Comparison of ENCODE assay signal across 8 cellular contexts in the genomic region with DNA sequence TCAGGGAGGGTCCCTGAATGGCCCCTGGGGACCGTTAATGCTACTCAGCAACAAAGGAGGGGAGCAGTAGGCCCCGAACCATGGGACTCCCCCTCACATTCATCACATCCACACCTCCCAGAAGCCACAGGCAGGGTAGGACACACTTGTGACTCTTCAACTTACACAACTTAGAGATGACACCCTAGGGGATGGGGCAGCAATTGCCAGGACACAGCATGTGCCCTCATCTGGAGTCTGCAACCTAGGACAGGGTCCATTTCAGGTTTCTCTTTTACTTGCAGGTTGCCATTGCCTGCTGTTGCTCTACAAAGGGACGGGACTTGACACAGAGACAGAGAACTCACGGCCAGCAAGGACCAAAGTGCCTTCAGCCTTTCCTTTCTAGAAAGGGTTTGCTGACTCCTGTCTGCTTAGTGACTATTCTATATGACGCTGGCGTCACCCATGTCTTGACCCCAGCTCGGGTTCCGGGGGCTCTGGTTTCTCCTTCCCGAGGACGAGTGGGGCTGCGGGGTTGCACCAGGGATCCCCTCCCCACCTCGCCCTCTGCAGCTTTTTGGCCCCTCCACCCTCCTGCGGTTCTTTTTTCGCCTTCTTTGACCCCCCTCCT. TPM values are rescaled to one million over a fixed set of nuclear protein-coding genes. Genes with fewer than 3 reads are reported as not detected.
DNase-seq lines count a peak whose midpoint lies in the region; ATAC-seq and TF ChIP-seq lines count a peak whose summit lies in the region.
"Had no signal": no experiment of that assay in that cellular context is flagged by ENCODE, and none has a peak within 500 bp of the region (broad histone marks: within the 10 kb centered on the region; RNA-seq: fewer than 3 reads in every experiment).

No MANE protein-coding gene starts in this region.

- no peaks in the 10 kb centered on the region for H3K36me3 Mint-ChIP-seq in activated CD8-positive, alpha-beta T cell treated with anti-CD3 and anti-CD28 coated beads, Interleukin-2, amount 10 ng/mL, durations not matched to agents 7 days and 5 days (ENCODE audit: low read depth)
- H3K36me3 Mint-ChIP-seq in stimulated activated naive B cell treated with anti-CD40 and anti-IgM and Interleukin-4, amounts not matched to agents 10 μg/mL and 1 μg/mL and 100 μg/mL, for 72 hours, result peaks cover 2 to 3% of the 10 kb centered on the region in 2 donors

- H3K4me1 ChIP-seq in iPS DF 6.9 (ENCODE audit: control insufficient read depth, insufficient read depth, low read length), result no peaks in the 10 kb centered on the region; the same call in 1 of the 2 replicates

- H3K9me3 Mint-ChIP-seq in activated CD8-positive, alpha-beta T cell treated with anti-CD3 and anti-CD28 coated beads, Interleukin-2, amount 10 ng/mL, durations not matched to agents 7 days and 5 days (ENCODE audit: insufficient read depth), result no peaks in the 10 kb centered on the region
- no peaks in the 10 kb centered on the region for H3K9me3 Mint-ChIP-seq in stimulated activated naive B cell treated with anti-CD40 and anti-IgM and Interleukin-4, amounts not matched to agents 10 μg/mL and 1 μg/mL and 100 μg/mL, for 72 hours

- H3K27me3 Mint-ChIP-seq in activated CD8-positive, alpha-beta T cell treated with anti-CD3 and anti-CD28 coated beads, Interleukin-2, amount 10 ng/mL, durations not matched to agents 7 days and 5 days (ENCODE audit: low read depth), result peaks cover 14% of the 10 kb centered on the region
- peaks cover 41 to 43% of the 10 kb centered on the region in 2 donors for H3K27me3 Mint-ChIP-seq in stimulated activated naive B cell treated with anti-CD40 and anti-IgM and Interleukin-4, amounts not matched to agents 10 μg/mL and 1 μg/mL and 100 μg/mL, for 72 hours

- peak overlapping the region; percentile 44; the same call in 1 of the 2 replicates for H3K4me3 ChIP-seq in iPS DF 6.9 (ENCODE audit: low read length)

- H3K27ac ChIP-seq in iPS DF 6.9 (ENCODE audit: low read length), result no peak overlapping the region

- WGBS in iPS DF 6.9 (ENCODE audit: insufficient coverage, insufficient read length), result no CpG with 5 or more reads among the region's 14 CpGs

- no peak for TF ChIP-seq POLR2A in erythroblast (IDR thresholded peaks at IDR 0.05; ENCODE audit: low read length)

- no peak for DNase-seq in activated CD8-positive, alpha-beta T cell treated with anti-CD3 and anti-CD28 coated beads, Interleukin-2, amount 10 ng/mL, durations not matched to agents 7 days and 5 days
- DNase-seq in iPS DF 6.9 (ENCODE audit: low read depth, low spot score) (no peak), NCI-H1436 (lab: John Stamatoyannopoulos, UW) (no peak), erythroblast (lab: John Stamatoyannopoulos, UW) (no peak)
- DNase-seq in stimulated activated naive B cell treated with anti-CD40 and anti-IgM and Interleukin-4, amounts not matched to agents 10 μg/mL and 1 μg/mL and 100 μg/mL, for 72 hours, result no peak
- no peak for DNase-seq in stimulated activated CD4-positive, alpha-beta T cell treated with anti-CD3 and anti-CD28 coated beads, Interleukin-2, amount 100 ng/mL, for 24 hours

- no peaks in the 10 kb centered on the region; the same call in 1 of the 2 replicates for H3K27me3 ChIP-seq in iPS DF 6.9 (ENCODE audit: control insufficient read depth, insufficient read depth, low read length)

- peak; percentile 3 for ATAC-seq in HG02642 (IDR thresholded peaks at IDR 0.05; ENCODE audit: poor library complexity, unreplicated experiment)
- ATAC-seq in activated CD8-positive, alpha-beta T cell treated with anti-CD3 and anti-CD28 coated beads, Interleukin-2, amount 10 ng/mL, durations not matched to agents 7 days and 5 days, result no peak
- peak; percentile 10 for ATAC-seq in stimulated activated naive B cell treated with anti-CD40 and anti-IgM and Interleukin-4, amounts not matched to agents 10 μg/mL and 1 μg/mL and 100 μg/mL, for 72 hours (replicated peaks)

- POLR2A ChIA-PET in activated CD8-positive, alpha-beta T cell treated with anti-CD3 and anti-CD28 coated beads, Interleukin-2, amount 10 ng/mL, durations not matched to agents 7 days and 5 days (lab: Charles Lee), result no interaction called here

- H3K4me3 Mint-ChIP-seq in activated CD8-positive, alpha-beta T cell treated with anti-CD3 and anti-CD28 coated beads, Interleukin-2, amount 10 ng/mL, durations not matched to agents 7 days and 5 days, result peak overlapping the region; percentile 70
- H3K4me3 Mint-ChIP-seq in stimulated activated naive B cell treated with anti-CD40 and anti-IgM and Interleukin-4, amounts not matched to agents 10 μg/mL and 1 μg/mL and 100 μg/mL, for 72 hours, result peak overlapping the region; percentile 83 to 85

- H3K27ac Mint-ChIP-seq in activated CD8-positive, alpha-beta T cell treated with anti-CD3 and anti-CD28 coated beads, Interleukin-2, amount 10 ng/mL, durations not matched to agents 7 days and 5 days, result peak overlapping the region; percentile 28
- no peak overlapping the region for H3K27ac Mint-ChIP-seq in stimulated activated naive B cell treated with anti-CD40 and anti-IgM and Interleukin-4, amounts not matched to agents 10 μg/mL and 1 μg/mL and 100 μg/mL, for 72 hours

- CTCF ChIA-PET in activated CD8-positive, alpha-beta T cell treated with anti-CD3 and anti-CD28 coated beads, Interleukin-2, amount 10 ng/mL, durations not matched to agents 7 days and 5 days (lab: Charles Lee), result interaction anchor here (5.9 kb wide), 1 partner anchor 11 kb away, joined by 43 read pairs; no protein-coding TSS in a partner anchor

- H3K4me1 Mint-ChIP-seq in activated CD8-positive, alpha-beta T cell treated with anti-CD3 and anti-CD28 coated beads, Interleukin-2, amount 10 ng/mL, durations not matched to agents 7 days and 5 days (ENCODE audit: low read depth), result peaks cover 22% of the 10 kb centered on the region
- peaks cover 17 to 35% of the 10 kb centered on the region in 2 donors for H3K4me1 Mint-ChIP-seq in stimulated activated naive B cell treated with anti-CD40 and anti-IgM and Interleukin-4, amounts not matched to agents 10 μg/mL and 1 μg/mL and 100 μg/mL, for 72 hours

- H3K36me3 ChIP-seq in iPS DF 6.9 (ENCODE audit: control insufficient read depth, insufficient read depth, low read length), result no peaks in the 10 kb centered on the region

- H3K9me3 ChIP-seq in iPS DF 6.9 (ENCODE audit: control insufficient read depth, insufficient read depth, low read length), result no peaks in the 10 kb centered on the region

RNA-seq across cellular contexts. Expression of a gene that starts 0.6 kb away (rescaled TPM):
- total RNA-seq in activated CD8-positive, alpha-beta T cell treated with anti-CD3 and anti-CD28 coated beads, Interleukin-2, amount 10 ng/mL, durations not matched to agents 7 days and 5 days, result 1 to 10 TPM; 1.8 to 2.9 TPM

RNA-seq across cellular contexts. Expression of a gene that starts 42.9 kb away (rescaled TPM):
- not detected for total RNA-seq in activated CD8-positive, alpha-beta T cell treated with anti-CD3 and anti-CD28 coated beads, Interleukin-2, amount 10 ng/mL, durations not matched to agents 7 days and 5 days
- total RNA-seq: SK-MEL-5 had no signal
